Comparison of ENCODE assay signal across 1 cellular context in genomic region chr17:67381925-67382257, GRCh38.
TF ChIP-seq lines count a peak whose summit lies in the region.

No MANE protein-coding gene starts in this region.

TF ChIP-seq in GM23338, 12 proteins besides CTCF, POLR2A, EP300 and RAD21:
- no peak for TF ChIP-seq POLR2AphosphoS5 (IDR thresholded peaks at IDR 0.05; ENCODE audit: low read depth)
- TF ChIP-seq ZNF114 (CRISPR knock-in tag; IDR thresholded peaks at IDR 0.05), result no peak
- no peak for TF ChIP-seq STAT1 (IDR thresholded peaks at IDR 0.05; ENCODE audit: unreplicated experiment)
- no peak for TF ChIP-seq NANOG (IDR thresholded peaks at IDR 0.05; ENCODE audit: borderline replicate concordance)
- TF ChIP-seq EZH2phosphoT487 (IDR thresholded peaks at IDR 0.05; ENCODE audit: unreplicated experiment), result no peak
- TF ChIP-seq, protein P1, sequence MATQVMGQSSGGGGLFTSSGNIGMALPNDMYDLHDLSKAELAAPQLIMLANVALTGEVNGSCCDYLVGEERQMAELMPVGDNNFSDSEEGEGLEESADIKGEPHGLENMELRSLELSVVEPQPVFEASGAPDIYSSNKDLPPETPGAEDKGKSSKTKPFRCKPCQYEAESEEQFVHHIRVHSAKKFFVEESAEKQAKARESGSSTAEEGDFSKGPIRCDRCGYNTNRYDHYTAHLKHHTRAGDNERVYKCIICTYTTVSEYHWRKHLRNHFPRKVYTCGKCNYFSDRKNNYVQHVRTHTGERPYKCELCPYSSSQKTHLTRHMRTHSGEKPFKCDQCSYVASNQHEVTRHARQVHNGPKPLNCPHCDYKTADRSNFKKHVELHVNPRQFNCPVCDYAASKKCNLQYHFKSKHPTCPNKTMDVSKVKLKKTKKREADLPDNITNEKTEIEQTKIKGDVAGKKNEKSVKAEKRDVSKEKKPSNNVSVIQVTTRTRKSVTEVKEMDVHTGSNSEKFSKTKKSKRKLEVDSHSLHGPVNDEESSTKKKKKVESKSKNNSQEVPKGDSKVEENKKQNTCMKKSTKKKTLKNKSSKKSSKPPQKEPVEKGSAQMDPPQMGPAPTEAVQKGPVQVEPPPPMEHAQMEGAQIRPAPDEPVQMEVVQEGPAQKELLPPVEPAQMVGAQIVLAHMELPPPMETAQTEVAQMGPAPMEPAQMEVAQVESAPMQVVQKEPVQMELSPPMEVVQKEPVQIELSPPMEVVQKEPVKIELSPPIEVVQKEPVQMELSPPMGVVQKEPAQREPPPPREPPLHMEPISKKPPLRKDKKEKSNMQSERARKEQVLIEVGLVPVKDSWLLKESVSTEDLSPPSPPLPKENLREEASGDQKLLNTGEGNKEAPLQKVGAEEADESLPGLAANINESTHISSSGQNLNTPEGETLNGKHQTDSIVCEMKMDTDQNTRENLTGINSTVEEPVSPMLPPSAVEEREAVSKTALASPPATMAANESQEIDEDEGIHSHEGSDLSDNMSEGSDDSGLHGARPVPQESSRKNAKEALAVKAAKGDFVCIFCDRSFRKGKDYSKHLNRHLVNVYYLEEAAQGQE (IDR thresholded peaks at IDR 0.05; ENCODE audit: unreplicated experiment), result no peak
- no peak for TF ChIP-seq ETS1 (IDR thresholded peaks at IDR 0.05)
TF ChIP-seq in GM23338: peak in this region for 0.
